8 cellular contexts compared by ENCODE assay signal in genomic region chr1:52686261-52686751, GRCh38. TPM values are rescaled to one million over a fixed set of nuclear protein-coding genes. Genes with fewer than 3 reads are reported as not detected.
DNase-seq lines count a peak whose midpoint lies in the region; ATAC-seq and TF ChIP-seq lines count a peak whose summit lies in the region.
"Not testable (repeated sequence)": the region's sequence is repeated elsewhere in the genome, so short reads cannot be mapped to it uniquely, and the experiment has no call there.

No MANE protein-coding gene starts in this region.

- not testable (repeated sequence) for H3F3A ChIP-seq in PC-3 (ENCODE audit: low read length, unreplicated experiment)

- POLR2A ChIA-PET in PC-3 (lab: Charles Lee; ENCODE audit: unreplicated experiment): not testable (repeated sequence)

- not testable (repeated sequence) for H3K4me3 ChIP-seq in PC-3 (ENCODE audit: low read length); lower lobe of right lung

- TF ChIP-seq CTCF in CD14-positive monocyte (IDR thresholded peaks at IDR 0.05) (peak; percentile 79), PC-3 (conservative IDR thresholded peaks at IDR 0.05; ENCODE audit: low read depth, low read length) (peak; percentile 72), lower lobe of right lung (IDR thresholded peaks at IDR 0.05) (peak; percentile 78)

- peak; percentile 64 for ATAC-seq in GM21526 (IDR thresholded peaks at IDR 0.05; ENCODE audit: low FRiP score, unreplicated experiment)
- peak; percentile 35; the same call in 1 of the 2 replicates for ATAC-seq in PC-3
- peak; percentile 95 for ATAC-seq in activated CD8-positive, alpha-beta memory T cell treated with anti-CD3 and anti-CD28 coated beads, Interleukin-2, amount 10 ng/mL, durations not matched to agents 7 days and 5 days
- ATAC-seq in lower lobe of right lung: peak; percentile 90 to 91

- H3K4me2 ChIP-seq in PC-3 (ENCODE audit: low read length): not testable (repeated sequence)

- H2AFZ ChIP-seq in PC-3 (ENCODE audit: low read length): not testable (repeated sequence)

- not testable (repeated sequence) for H3K9me3 Mint-ChIP-seq in CD14-positive monocyte; activated CD8-positive, alpha-beta memory T cell treated with anti-CD3 and anti-CD28 coated beads, Interleukin-2, amount 10 ng/mL, durations not matched to agents 7 days and 5 days (ENCODE audit: low read depth)

- not testable (repeated sequence) for H4K20me1 ChIP-seq in PC-3 (ENCODE audit: low read length)

- H3K9me3 ChIP-seq in PC-3 (ENCODE audit: low read length); lower lobe of right lung: not testable (repeated sequence)

- H3K27me3 ChIP-seq in PC-3 (ENCODE audit: low read length); lower lobe of right lung (ENCODE audit: low read depth): not testable (repeated sequence)

- H3K4me1 Mint-ChIP-seq in CD14-positive monocyte: not testable (repeated sequence)
- peaks cover 19% of the 10 kb centered on the region for H3K4me1 Mint-ChIP-seq in activated CD8-positive, alpha-beta memory T cell treated with anti-CD3 and anti-CD28 coated beads, Interleukin-2, amount 10 ng/mL, durations not matched to agents 7 days and 5 days

- CTCF ChIA-PET in PC-3 (lab: Charles Lee): interaction anchor here (0.5 to 0.8 kb wide), 4 partner anchors 196 to 739 kb away, joined by 3 to 4 read pairs (median 3); no protein-coding TSS in a partner anchor
- CTCF ChIA-PET in activated CD8-positive, alpha-beta memory T cell treated with anti-CD3 and anti-CD28 coated beads, Interleukin-2, amount 10 ng/mL, durations not matched to agents 7 days and 5 days (lab: Charles Lee): interaction anchor here (0.7 to 2.9 kb wide), 22 partner anchors 9 to 328 kb away, joined by 3 to 18 read pairs (median 4); partner anchors contain the start of genes CC2D1B, ORC1, PRPF38A and TUT4

- intact Hi-C loops in CD14-positive monocyte (cut with micrococcal nuclease): loop anchor here in 1 of 2 donors (10.0 kb wide), 1 partner anchor 132 kb away; the partner anchor contains the start of gene TUT4
- intact Hi-C loops in PC-3 (cut with micrococcal nuclease): loop anchor here (2.0 to 5.0 kb wide), 2 partner anchors 134 to 282 kb away; partner anchors contain the start of genes ORC1, PRPF38A and TUT4
- intact Hi-C loops in lower lobe of right lung (cut with DNase I): not testable (repeated sequence)

- H3K4me3 Mint-ChIP-seq in CD14-positive monocyte; activated CD8-positive, alpha-beta memory T cell treated with anti-CD3 and anti-CD28 coated beads, Interleukin-2, amount 10 ng/mL, durations not matched to agents 7 days and 5 days: not testable (repeated sequence)

- H3K27me3 Mint-ChIP-seq in CD14-positive monocyte (ENCODE audit: low read depth in 3 of 3); activated CD8-positive, alpha-beta memory T cell treated with anti-CD3 and anti-CD28 coated beads, Interleukin-2, amount 10 ng/mL, durations not matched to agents 7 days and 5 days: not testable (repeated sequence)

- H3K27ac Mint-ChIP-seq in CD14-positive monocyte: peak overlapping the region in 2 of 7 donors; percentile 25 to 40
- peak overlapping the region; percentile 68 for H3K27ac Mint-ChIP-seq in activated CD8-positive, alpha-beta memory T cell treated with anti-CD3 and anti-CD28 coated beads, Interleukin-2, amount 10 ng/mL, durations not matched to agents 7 days and 5 days

- H3K79me2 ChIP-seq in PC-3 (ENCODE audit: low read length): not testable (repeated sequence)

- not testable (repeated sequence) for H3K4me1 ChIP-seq in PC-3 (ENCODE audit: insufficient read depth, low read length); lower lobe of right lung

- H3K36me3 ChIP-seq in PC-3 (ENCODE audit: low read depth, low read length) (peaks cover 49% of the 10 kb centered on the region), lower lobe of right lung (peaks cover 43% of the 10 kb centered on the region)

- H3K36me3 Mint-ChIP-seq in CD14-positive monocyte: peaks cover 33 to 44% of the 10 kb centered on the region in 2 donors
- H3K36me3 Mint-ChIP-seq in activated CD8-positive, alpha-beta memory T cell treated with anti-CD3 and anti-CD28 coated beads, Interleukin-2, amount 10 ng/mL, durations not matched to agents 7 days and 5 days: peaks cover 36% of the 10 kb centered on the region

- DNase-seq in CD14-positive monocyte (ENCODE audit: low spot score) (peak; percentile 72), Kasumi-1 (lab: John Stamatoyannopoulos, UW) (peak; percentile 80 to 87), PC-3 (peak; percentile 58), ecto neural progenitor cell (ENCODE audit: low spot score) (peak; percentile 75), lower lobe of right lung (peak; percentile 76)
- peak; percentile 86 for DNase-seq in activated CD8-positive, alpha-beta memory T cell treated with anti-CD3 and anti-CD28 coated beads, Interleukin-2, amount 10 ng/mL, durations not matched to agents 7 days and 5 days
- DNase-seq in stimulated activated CD4-positive, alpha-beta T cell treated with anti-CD3 and anti-CD28 coated beads, TNF-alpha, amount 100 ng/mL, for 48 hours (ENCODE audit: low read depth in 3 of 3): peak; percentile 49 to 61 (median 58)

- not testable (repeated sequence) for H3K9ac ChIP-seq in PC-3 (ENCODE audit: low read length)

- not testable (repeated sequence) for H3K27ac ChIP-seq in PC-3 (ENCODE audit: low read length); lower lobe of right lung

- BruUV-seq in PC-3 (replicated peaks; lab: Mats Ljungman, UMichigan): not testable (repeated sequence)

- not testable (repeated sequence) for H3K9me2 ChIP-seq in PC-3 (replicated peaks; ENCODE audit: low read length)

RNA-seq across cellular contexts. Expression of gene COA7, which starts 11.8 kb away (rescaled TPM):
- polyA plus RNA-seq in CD14-positive monocyte: 1 to 10 TPM; 6.2 to 8.5 TPM
- 13.0 and 17.6 TPM in 2 replicates for total RNA-seq in PC-3 (2014; rRNA removed)
- total RNA-seq in activated CD8-positive, alpha-beta memory T cell treated with anti-CD3 and anti-CD28 coated beads, Interleukin-2, amount 10 ng/mL, durations not matched to agents 7 days and 5 days: 10 to 100 TPM; 16.1 to 26.3 TPM
- total RNA-seq in lower lobe of right lung: 14.4 TPM

RNA-seq across cellular contexts. Expression of gene ZYG11B, which starts 39.9 kb away (rescaled TPM):
- polyA plus RNA-seq in CD14-positive monocyte: 10 to 100 TPM; 15.8 to 17.5 TPM
- total RNA-seq in PC-3 (2014; rRNA removed) (19.8 and 23.4 TPM in 2 replicates), lower lobe of right lung (30.6 TPM)
- total RNA-seq in activated CD8-positive, alpha-beta memory T cell treated with anti-CD3 and anti-CD28 coated beads, Interleukin-2, amount 10 ng/mL, durations not matched to agents 7 days and 5 days: 1 to 10 TPM; 7.5 to 9.8 TPM

RNA-seq across cellular contexts. Expression of gene SHISAL2A, which starts 53.3 kb away (rescaled TPM):
- polyA plus RNA-seq in CD14-positive monocyte: under 1 TPM in 1 of 2 donors, not detected in 1; 0.28 TPM
- not detected in 2 replicates for total RNA-seq in PC-3 (2014; rRNA removed)
- 10 to 100 TPM in 1 of 2 experiments, 1 to 10 TPM in 1; 5.7 to 11.0 TPM for total RNA-seq in activated CD8-positive, alpha-beta memory T cell treated with anti-CD3 and anti-CD28 coated beads, Interleukin-2, amount 10 ng/mL, durations not matched to agents 7 days and 5 days
- total RNA-seq in lower lobe of right lung: 1.6 TPM

Comparison
In these comparisons a context has a peak if more than half of its experiments do, and no peak if none do; other contexts are left out.
1. ATAC-seq: peak in every context shown above with its lines; median percentile 95 in activated CD8-positive, alpha-beta memory T cell treated with anti-CD3 and anti-CD28 coated beads, Interleukin-2, amount 10 ng/mL, durations not matched to agents 7 days and 5 days; 90 in lower lobe of right lung; 64 in GM21526; 35 in PC-3.